Comparison of ENCODE assay signal across 28 cellular contexts in genomic region chr17:19644493-19645210, GRCh38. TPM values are rescaled to one million over a fixed set of nuclear protein-coding genes. Genes with fewer than 3 reads are reported as not detected.
DNase-seq lines count a peak whose midpoint lies in the region; ATAC-seq, FAIRE-seq and TF ChIP-seq lines count a peak whose summit lies in the region.
"Had no signal": no experiment of that assay in that cellular context is flagged by ENCODE, and none has a peak within 500 bp of the region (broad histone marks: within the 10 kb centered on the region; RNA-seq: fewer than 3 reads in every experiment).

No MANE protein-coding gene starts in this region.

- WGBS in body of pancreas, 2 donors, result 70 to 79% methylated on average over 5 of the region's 5 CpGs
- WGBS in urinary bladder, result 85% methylated on average over 5 of the region's 5 CpGs

- no peaks in the 10 kb centered on the region for H4K20me1 ChIP-seq in keratinocyte (ENCODE audit: control insufficient read depth, extremely low read depth, insufficient read depth, low read length)

- ATAC-seq in body of pancreas (no peak), HG02970 (IDR thresholded peaks at IDR 0.05; ENCODE audit: low FRiP score, unreplicated experiment) (no peak)
- ATAC-seq: activated CD8-positive, alpha-beta memory T cell treated with anti-CD3 and anti-CD28 coated beads, Interleukin-2, amount 10 ng/mL, durations not matched to agents 7 days and 5 days; lower lobe of right lung; naive thymus-derived CD4-positive, alpha-beta T cell; stimulated activated effector memory CD8-positive, alpha-beta T cell treated with anti-CD3 and anti-CD28 coated beads, Interleukin-12 subunit alpha, Interleukin-12 subunit beta, amount 100 ng/mL, for 72 hours; WTC11 had no signal

- H3K9ac ChIP-seq in keratinocyte (ENCODE audit: control insufficient read depth, extremely low read depth, insufficient read depth, low read length), result no peak overlapping the region

- H3K27me3 ChIP-seq in body of pancreas (no peaks in the 10 kb centered on the region), keratinocyte (ENCODE audit: control insufficient read depth, extremely low read depth, insufficient read depth, low read length) (no peaks in the 10 kb centered on the region)

- TF ChIP-seq POLR2A in body of pancreas (IDR thresholded peaks at IDR 0.05) (no peak), erythroblast (IDR thresholded peaks at IDR 0.05; ENCODE audit: low read length) (no peak)

- no peak overlapping the region for H3K4me3 ChIP-seq in body of pancreas
- H3K4me3 ChIP-seq in keratinocyte (ENCODE audit: control insufficient read depth in 2 of 3, extremely low read depth in 1 of 3, insufficient read depth in 2 of 3, low read depth in 1 of 3, low read length in 3 of 3), result no peak overlapping the region
- H3K4me3 ChIP-seq in urinary bladder (ENCODE audit: low read depth, low read length), result no peak overlapping the region
- H3K4me3 ChIP-seq: HAP-1, lower lobe of right lung had no signal

- peaks cover 6% of the 10 kb centered on the region for H3K79me2 ChIP-seq in keratinocyte (ENCODE audit: control insufficient read depth, insufficient read depth, low read length)

- H3K9me1 ChIP-seq in keratinocyte (ENCODE audit: control insufficient read depth, extremely low read depth, insufficient read depth, low read length), result no peaks in the 10 kb centered on the region

- dilution Hi-C loops in keratinocyte (cut with MboI; ENCODE audit: extremely low pct_ligation_motif_present, low sequenced_read_pairs), result no loop called here

- H3K4me1 ChIP-seq in body of pancreas (peaks cover 35% of the 10 kb centered on the region), keratinocyte (ENCODE audit: control insufficient read depth, extremely low read depth, insufficient read depth, low read length) (peaks cover 38% of the 10 kb centered on the region), urinary bladder (ENCODE audit: insufficient read depth) (no peaks in the 10 kb centered on the region)

- H3K36me3 ChIP-seq in body of pancreas (replicated peaks in 1 of 2; ENCODE audit: insufficient read depth in 1 of 2, low read depth in 2 of 2) (no peaks in the 10 kb centered on the region), keratinocyte (ENCODE audit: control insufficient read depth in 2 of 2, extremely low read depth in 1 of 2, insufficient read depth in 2 of 2, low read length in 2 of 2) (no peaks in the 10 kb centered on the region), urinary bladder (ENCODE audit: insufficient read depth) (no peaks in the 10 kb centered on the region)
- H3K36me3 ChIP-seq: HAP-1, lower lobe of right lung had no signal

- FAIRE-seq in keratinocyte (lab: Jason Lieb, UNC), result peak; percentile 5
- FAIRE-seq: endothelial cell of umbilical vein, RCC 7860 had no signal

- H2AFZ ChIP-seq in keratinocyte (ENCODE audit: control insufficient read depth, low read length), result no peak overlapping the region

- DNase-seq in NCI-H226, result peak; percentile 48
- no peak for DNase-seq in body of pancreas
- DNase-seq in keratinocyte (ENCODE audit: low read depth, low spot score), result no peak
- no peak for DNase-seq in SK-N-DZ (ENCODE audit: low spot score)
- DNase-seq in erythroblast (lab: John Stamatoyannopoulos, UW), result no peak
- DNase-seq: activated CD4-positive, alpha-beta T cell treated with anti-CD3 and anti-CD28 coated beads, Interleukin-2, amount 10 ng/mL, durations not matched to agents 7 days and 5 days; activated CD8-positive, alpha-beta memory T cell treated with anti-CD3 and anti-CD28 coated beads, Interleukin-2, amount 10 ng/mL, durations not matched to agents 7 days and 5 days; activated T-cell treated with anti-CD3 and anti-CD28 coated beads, Interleukin-2, amount 50 U/mL, for 48 hours; CD4-positive, CD25-positive, alpha-beta regulatory T cell; DMS79 treated with DMSO at 0.1 percent for 48 hours; GF-D8; head of caudate nucleus; Karpas-422; kidney glomerular epithelial cell; lower lobe of right lung; naive thymus-derived CD4-positive, alpha-beta T cell; NCI-H146; NCI-H345; SIG-M5; SW 1271; T-helper 9 cell had no signal

- no peak overlapping the region for H3K4me2 ChIP-seq in keratinocyte (ENCODE audit: control insufficient read depth, extremely low read depth, insufficient read depth, low read depth, low read length)

- intact Hi-C loops in body of pancreas (cut with DNase I), result no loop called here

- TF ChIP-seq CTCF in body of pancreas (IDR thresholded peaks at IDR 0.05) (no peak), keratinocyte (optimal IDR thresholded peaks at IDR 0.05 in 1 of 3, IDR thresholded peaks at IDR 0.05 in 1 of 3, conservative IDR thresholded peaks at IDR 0.05 in 1 of 3; ENCODE audit: extremely low read depth in 1 of 3, insufficient read depth in 2 of 3, low read length in 3 of 3) (no peak)

- H3K27ac ChIP-seq in body of pancreas (peak overlapping the region in 3 of 4 donors; percentile 91 to 96 (median 94)), keratinocyte (ENCODE audit: control insufficient read depth, insufficient read depth, low read length) (no peak overlapping the region), urinary bladder (ENCODE audit: low read depth) (peak overlapping the region; percentile 15)
- H3K27ac ChIP-seq: lower lobe of right lung had no signal

- no peaks in the 10 kb centered on the region for H3K9me3 ChIP-seq in body of pancreas
- no peaks in the 10 kb centered on the region for H3K9me3 ChIP-seq in keratinocyte (ENCODE audit: control insufficient read depth, low read depth, low read length)
- H3K9me3 ChIP-seq: HAP-1, lower lobe of right lung had no signal

RNA-seq across cellular contexts. Expression of gene ALDH3A2, which starts 3.9 kb away (rescaled TPM):
- total RNA-seq in body of pancreas (100 to 1,000 TPM; 128 to 131 TPM), urinary bladder (92.0 TPM)
- polyA plus RNA-seq in keratinocyte (45.5 to 77.6 TPM (median 62.2 TPM) in 3 replicates), urinary bladder (43.7 TPM)
- polyA plus RNA-seq in keratinocyte (2011; ENCODE audit: low read depth), result 36.4 TPM
- polyA plus RNA-seq in keratinocyte (2011; cell fraction: cytosol; rRNA removed), result 31.0 and 54.5 TPM in 2 replicates
- 51.2 and 66.7 TPM in 2 replicates for polyA plus RNA-seq in keratinocyte (2011; cell fraction: nucleus; rRNA removed)
- 36.9 and 68.5 TPM in 2 replicates for polyA plus RNA-seq in keratinocyte (2012; ENCODE audit: low replicate concordance)
- polyA minus RNA-seq in keratinocyte, result 12.6 to 68.1 TPM (median 61.2 TPM) in 3 replicates
- polyA minus RNA-seq in keratinocyte (2011; cell fraction: cytosol; rRNA and poly(A)+ RNA removed), result 46.8 TPM
- 30.6 and 42.8 TPM in 2 replicates for polyA minus RNA-seq in keratinocyte (2011; cell fraction: nucleus; rRNA and poly(A)+ RNA removed)
- polyA plus RNA-seq in SK-N-DZ (2014; cell fraction: cytosol; rRNA removed), result 48.7 and 49.3 TPM in 2 replicates
- polyA plus RNA-seq in SK-N-DZ (2014; cell fraction: nucleus; rRNA removed), result 23.4 and 33.8 TPM in 2 replicates
